In genomic region chr5:178671745-178672144, GRCh38 we compare ENCODE assay signal across 14 cellular contexts. TPM values are rescaled to one million over a fixed set of nuclear protein-coding genes. Genes with fewer than 3 reads are reported as not detected.
A peak's percentile ranks its signal among the peaks of the same experiment; 100 is the strongest.
DNase-seq lines count a peak whose midpoint lies in the region; ATAC-seq and TF ChIP-seq lines count a peak whose summit lies in the region.
"Had no signal": no experiment of that assay in that cellular context is flagged by ENCODE, and none has a peak within 500 bp of the region (broad histone marks: within the 10 kb centered on the region; RNA-seq: fewer than 3 reads in every experiment).

No MANE protein-coding gene starts in this region.

- H3K4me3 ChIP-seq in HEK293 (ENCODE audit: low read depth, low read length) (no peak overlapping the region), choroid plexus epithelial cell (ENCODE audit: low read depth, low read length) (no peak overlapping the region)
- H3K4me3 ChIP-seq: BLaER1 treated with 17β-estradiol and CSF1 and Interleukin-3, amounts not matched to agents 10 nM and 100 nM; GM23248 had no signal

- CTCF ChIA-PET in HEK293 (lab: Yijun Ruan, JAX): no interaction called here

- peak overlapping the region; percentile 6 to 58 (median 54) for H3K27ac Mint-ChIP-seq in nephron

- peaks cover 9% of the 10 kb centered on the region for H3K27me3 Mint-ChIP-seq in nephron (ENCODE audit: low read depth)
- H3K27me3 Mint-ChIP-seq in activated T-cell treated with anti-CD3 and anti-CD28 coated beads, Interleukin-2, amount 50 U/mL, for 4 hours (ENCODE audit: low read depth): peaks cover 7% of the 10 kb centered on the region
- H3K27me3 Mint-ChIP-seq: CD4-positive, CD25-positive, alpha-beta regulatory T cell had no signal

- ATAC-seq in HG03469 (IDR thresholded peaks at IDR 0.05; ENCODE audit: unreplicated experiment) (no peak), GM21717 (IDR thresholded peaks at IDR 0.05; ENCODE audit: unreplicated experiment) (no peak)
- no peak for ATAC-seq in activated T-cell treated with anti-CD3 and anti-CD28 coated beads, Interleukin-2, amount 50 U/mL, for 4 hours

- no peaks in the 10 kb centered on the region for H3K9me3 ChIP-seq in HEK293 (ENCODE audit: control insufficient read depth, insufficient read depth, low read depth, low read length)

- no peak overlapping the region for H3K4me3 Mint-ChIP-seq in nephron
- no peak overlapping the region for H3K4me3 Mint-ChIP-seq in activated T-cell treated with anti-CD3 and anti-CD28 coated beads, Interleukin-2, amount 50 U/mL, for 4 hours
- H3K4me3 Mint-ChIP-seq: CD4-positive, CD25-positive, alpha-beta regulatory T cell had no signal

- H3K4me1 ChIP-seq in HEK293 (ENCODE audit: control insufficient read depth, insufficient read depth, low read length): no peaks in the 10 kb centered on the region

- TF ChIP-seq CTCF in HEK293 (tag by site-specific recombination; IDR thresholded peaks at IDR 0.05): no peak
- no peak for TF ChIP-seq CTCF in choroid plexus epithelial cell (conservative IDR thresholded peaks at IDR 0.05; ENCODE audit: low read depth, low read length)
- TF ChIP-seq CTCF in nephron (IDR thresholded peaks at IDR 0.05; ENCODE audit: unreplicated experiment in 3 of 3): no peak

- no peaks in the 10 kb centered on the region for H3K36me3 ChIP-seq in HEK293 (ENCODE audit: control insufficient read depth in 2 of 2, insufficient read depth in 1 of 2, low read length in 2 of 2)
- H3K36me3 ChIP-seq: BLaER1 treated with 17β-estradiol and CSF1 and Interleukin-3, amounts not matched to agents 10 nM and 100 nM had no signal

- POLR2A ChIA-PET in HEK293 (lab: Yijun Ruan, JAX): no interaction called here

- H3K9me3 Mint-ChIP-seq in nephron: peaks cover 31% of the 10 kb centered on the region
- no peaks in the 10 kb centered on the region for H3K9me3 Mint-ChIP-seq in activated T-cell treated with anti-CD3 and anti-CD28 coated beads, Interleukin-2, amount 50 U/mL, for 4 hours

- DNase-seq in choroid plexus epithelial cell (ENCODE audit: low read depth): peak; percentile 30
- DNase-seq in retina: peak; percentile 5
- no peak for DNase-seq in activated T-cell treated with anti-CD3 and anti-CD28 coated beads, Interleukin-2, amount 50 U/mL, for 4 hours
- DNase-seq: ACHN; CD4-positive, CD25-positive, alpha-beta regulatory T cell; DMS53; GF-D8; GM23248; H7 had no signal

- H3K4me1 Mint-ChIP-seq in nephron: peaks cover 18% of the 10 kb centered on the region
- no peaks in the 10 kb centered on the region for H3K4me1 Mint-ChIP-seq in activated T-cell treated with anti-CD3 and anti-CD28 coated beads, Interleukin-2, amount 50 U/mL, for 4 hours (ENCODE audit: low read depth)
- H3K4me1 Mint-ChIP-seq: CD4-positive, CD25-positive, alpha-beta regulatory T cell had no signal

- H3K36me3 Mint-ChIP-seq in nephron (ENCODE audit: low read depth): no peaks in the 10 kb centered on the region
- H3K36me3 Mint-ChIP-seq in activated T-cell treated with anti-CD3 and anti-CD28 coated beads, Interleukin-2, amount 50 U/mL, for 4 hours (ENCODE audit: insufficient read depth): no peaks in the 10 kb centered on the region
- H3K36me3 Mint-ChIP-seq: CD4-positive, CD25-positive, alpha-beta regulatory T cell had no signal

- no peak overlapping the region for H3K27ac ChIP-seq in HEK293 (ENCODE audit: extremely low read depth, low read depth, low read length)
- H3K27ac ChIP-seq: BLaER1 treated with 17β-estradiol and CSF1 and Interleukin-3, amounts not matched to agents 10 nM and 100 nM; GM23248 had no signal

TF ChIP-seq in HEK293, 187 proteins besides CTCF, POLR2A, EP300 and RAD21:
- TF ChIP-seq ZBTB48 (tag by site-specific recombination; IDR thresholded peaks at IDR 0.05) (peak; percentile 62; the same call in 1 of the 2 replicates), ZNF768 (tag by site-specific recombination; IDR thresholded peaks at IDR 0.05) (no peak)

RNA-seq across cellular contexts. Expression of gene CLK4, which starts 44.9 kb away (rescaled TPM):
- total RNA-seq in activated T-cell treated with anti-CD3 and anti-CD28 coated beads, Interleukin-2, amount 50 U/mL, for 4 hours: 10 to 100 TPM; 16.7 to 23.1 (median 21.2) TPM

RNA-seq across cellular contexts. Expression of gene ZNF354A, which starts 58.7 kb away (rescaled TPM):
- 10 to 100 TPM in 1 of 3 donors, 1 to 10 TPM in 2; 8.9 to 10.1 (median 9.4) TPM for total RNA-seq in activated T-cell treated with anti-CD3 and anti-CD28 coated beads, Interleukin-2, amount 50 U/mL, for 4 hours
